Comparison of ENCODE assay signal across 1 cellular context in the genomic region with DNA sequence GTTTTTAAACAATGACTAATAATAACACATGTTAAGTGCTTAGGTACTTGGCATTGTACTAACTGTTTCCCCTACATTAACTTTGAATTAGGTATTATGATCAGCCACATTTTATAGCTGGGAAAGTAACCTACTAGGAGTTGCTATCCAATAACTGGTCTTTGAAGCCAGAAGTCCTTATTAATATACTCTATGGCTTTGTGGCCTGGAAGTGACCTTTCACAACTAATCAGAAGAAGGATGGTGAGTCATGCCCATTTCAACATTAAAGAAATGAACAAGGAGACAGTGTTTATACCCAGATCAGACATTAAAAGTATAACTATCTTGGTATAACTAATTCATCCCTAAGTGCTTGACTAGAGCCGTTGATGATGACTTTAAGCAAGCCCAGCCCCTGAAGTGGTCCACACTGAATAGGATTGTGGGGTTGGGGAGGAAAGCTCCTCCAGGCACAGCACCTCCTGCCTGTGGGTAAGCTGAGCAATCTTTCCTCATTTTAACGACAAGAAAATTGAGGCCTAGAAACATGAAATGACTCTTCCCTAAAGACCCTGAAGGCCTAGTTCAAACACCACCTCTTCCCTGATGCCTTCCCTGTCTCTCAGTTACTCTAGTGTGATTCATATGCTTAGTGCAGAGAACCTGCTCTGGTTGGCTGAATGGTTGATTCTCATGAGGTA.
TF ChIP-seq lines count a peak whose summit lies in the region.

No MANE protein-coding gene starts in this region.

TF ChIP-seq in SK-N-SH treated with all-trans-retinoic acid at 6 μM for 48 hours, 23 proteins besides CTCF, POLR2A, EP300 and RAD21 (continued from another document):
- TF ChIP-seq, protein P1, sequence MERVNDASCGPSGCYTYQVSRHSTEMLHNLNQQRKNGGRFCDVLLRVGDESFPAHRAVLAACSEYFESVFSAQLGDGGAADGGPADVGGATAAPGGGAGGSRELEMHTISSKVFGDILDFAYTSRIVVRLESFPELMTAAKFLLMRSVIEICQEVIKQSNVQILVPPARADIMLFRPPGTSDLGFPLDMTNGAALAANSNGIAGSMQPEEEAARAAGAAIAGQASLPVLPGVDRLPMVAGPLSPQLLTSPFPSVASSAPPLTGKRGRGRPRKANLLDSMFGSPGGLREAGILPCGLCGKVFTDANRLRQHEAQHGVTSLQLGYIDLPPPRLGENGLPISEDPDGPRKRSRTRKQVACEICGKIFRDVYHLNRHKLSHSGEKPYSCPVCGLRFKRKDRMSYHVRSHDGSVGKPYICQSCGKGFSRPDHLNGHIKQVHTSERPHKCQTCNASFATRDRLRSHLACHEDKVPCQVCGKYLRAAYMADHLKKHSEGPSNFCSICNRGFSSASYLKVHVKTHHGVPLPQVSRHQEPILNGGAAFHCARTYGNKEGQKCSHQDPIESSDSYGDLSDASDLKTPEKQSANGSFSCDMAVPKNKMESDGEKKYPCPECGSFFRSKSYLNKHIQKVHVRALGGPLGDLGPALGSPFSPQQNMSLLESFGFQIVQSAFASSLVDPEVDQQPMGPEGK (CRISPR knock-in tag; IDR thresholded peaks at IDR 0.05; ENCODE audit: borderline replicate concordance) = no peak
- TF ChIP-seq GLIS3 (CRISPR knock-in tag; IDR thresholded peaks at IDR 0.05) (no peak), ZFP30 (CRISPR knock-in tag; IDR thresholded peaks at IDR 0.05) (no peak), TOX (CRISPR knock-in tag; IDR thresholded peaks at IDR 0.05; ENCODE audit: borderline replicate concordance) (no peak), RARB (CRISPR knock-in tag; IDR thresholded peaks at IDR 0.05) (no peak), ZC3H10 (CRISPR knock-in tag; IDR thresholded peaks at IDR 0.05) (no peak), TCF4 (CRISPR knock-in tag; IDR thresholded peaks at IDR 0.05; ENCODE audit: borderline replicate concordance) (no peak)
TF ChIP-seq in SK-N-SH treated with all-trans-retinoic acid at 6 μM for 48 hours: peak in this region for 0.
